Comparison of ENCODE assay signal across 12 cellular contexts in genomic region chr19:38270587-38271167, GRCh38. TPM values are rescaled to one million over a fixed set of nuclear protein-coding genes. Genes with fewer than 3 reads are reported as not detected.
DNase-seq lines count a peak whose midpoint lies in the region; ATAC-seq and TF ChIP-seq lines count a peak whose summit lies in the region.
"Had no signal": no experiment of that assay in that cellular context is flagged by ENCODE, and none has a peak within 500 bp of the region (broad histone marks: within the 10 kb centered on the region; RNA-seq: fewer than 3 reads in every experiment).

No MANE protein-coding gene starts in this region.

- ATAC-seq in HCT116 (no peak), GM19455 (IDR thresholded peaks at IDR 0.05; ENCODE audit: unreplicated experiment) (no peak)
- ATAC-seq: stimulated activated naive B cell treated with anti-CD40 and anti-IgM and Interleukin-4, amounts not matched to agents 10 μg/mL and 1 μg/mL and 100 μg/mL, for 72 hours had no signal

- TF ChIP-seq POLR2A in HCT116 (IDR thresholded peaks at IDR 0.05; ENCODE audit: borderline replicate concordance, extremely low read depth, insufficient read depth, insufficient read length) = no peak

- H3K4me1 ChIP-seq in HCT116 (ENCODE audit: control insufficient read depth in 1 of 2, insufficient read depth in 2 of 2, low read length in 2 of 2) = peaks cover 50 to 66% of the 10 kb centered on the region in 2 experiments
- peaks cover 23% of the 10 kb centered on the region for H3K4me1 ChIP-seq in smooth muscle cell (ENCODE audit: low read depth)
- H3K4me1 ChIP-seq in colonic mucosa = peaks cover 23% of the 10 kb centered on the region

- POLR2A ChIA-PET in HCT116 (lab: Charles Lee) = no interaction called here

- H3F3A ChIP-seq in smooth muscle cell (ENCODE audit: low read depth) = peaks cover 17% of the 10 kb centered on the region

- H3K9me3 Mint-ChIP-seq in dendritic cell treated with granulocyte-macrophage colony-stimulating factor and Interleukin-4, amounts not matched to agents 40 ng/mL and 50 ng/mL, for 4 days = no peaks in the 10 kb centered on the region
- H3K9me3 Mint-ChIP-seq: naive B cell; stimulated activated naive B cell treated with anti-CD40 and anti-IgM and Interleukin-4, amounts not matched to agents 10 μg/mL and 1 μg/mL and 100 μg/mL, for 72 hours had no signal

- no peaks in the 10 kb centered on the region for H3K27me3 ChIP-seq in HCT116 (ENCODE audit: insufficient read depth, low read length)
- H3K27me3 ChIP-seq in smooth muscle cell (ENCODE audit: low read depth) = no peaks in the 10 kb centered on the region
- H3K27me3 ChIP-seq in colonic mucosa = no peaks in the 10 kb centered on the region

- H4K20me1 ChIP-seq in HCT116 (ENCODE audit: insufficient read depth) = no peaks in the 10 kb centered on the region; the same call in 1 of the 2 replicates
- H4K20me1 ChIP-seq in smooth muscle cell (ENCODE audit: low read depth) = peaks cover 65% of the 10 kb centered on the region

- no peaks in the 10 kb centered on the region for H3K27me3 Mint-ChIP-seq in dendritic cell treated with granulocyte-macrophage colony-stimulating factor and Interleukin-4, amounts not matched to agents 40 ng/mL and 50 ng/mL, for 4 days
- H3K27me3 Mint-ChIP-seq: naive B cell; stimulated activated naive B cell treated with anti-CD40 and anti-IgM and Interleukin-4, amounts not matched to agents 10 μg/mL and 1 μg/mL and 100 μg/mL, for 72 hours had no signal

- peaks cover 92% of the 10 kb centered on the region for H3K4me1 Mint-ChIP-seq in dendritic cell treated with granulocyte-macrophage colony-stimulating factor and Interleukin-4, amounts not matched to agents 40 ng/mL and 50 ng/mL, for 4 days (ENCODE audit: low read depth)

- peak overlapping the region; percentile 6 for H3K27ac Mint-ChIP-seq in dendritic cell treated with granulocyte-macrophage colony-stimulating factor and Interleukin-4, amounts not matched to agents 40 ng/mL and 50 ng/mL, for 4 days
- H3K27ac Mint-ChIP-seq: naive B cell; stimulated activated naive B cell treated with anti-CD40 and anti-IgM and Interleukin-4, amounts not matched to agents 10 μg/mL and 1 μg/mL and 100 μg/mL, for 72 hours had no signal

- CTCF ChIA-PET in HCT116 (lab: Charles Lee) = interaction anchor here (1.6 kb wide), 1 partner anchor 128 kb away, joined by 3 read pairs; no protein-coding TSS in a partner anchor

- H3K36me3 ChIP-seq in HCT116 (ENCODE audit: control insufficient read depth in 1 of 2, insufficient read depth in 2 of 2, low read length in 2 of 2) (peaks cover 0 to 9% of the 10 kb centered on the region in 2 experiments; a peak in 2 of 4 replicates), smooth muscle cell (ENCODE audit: low read depth) (no peaks in the 10 kb centered on the region), colonic mucosa (no peaks in the 10 kb centered on the region)

- no peak overlapping the region for H3K4me3 ChIP-seq in HCT116 (replicated peaks in 1 of 2; ENCODE audit: low read depth in 1 of 2, low read length in 2 of 2)
- H3K4me3 ChIP-seq in smooth muscle cell = no peak overlapping the region
- H3K4me3 ChIP-seq in colonic mucosa = no peak overlapping the region

- H3K4me2 ChIP-seq in HCT116 (ENCODE audit: low read length) (peak overlapping the region; percentile 7), smooth muscle cell (peak overlapping the region; percentile 60)

- H3K36me3 Mint-ChIP-seq in dendritic cell treated with granulocyte-macrophage colony-stimulating factor and Interleukin-4, amounts not matched to agents 40 ng/mL and 50 ng/mL, for 4 days (ENCODE audit: low read depth) = peaks cover 92% of the 10 kb centered on the region
- H3K36me3 Mint-ChIP-seq: naive B cell had no signal

- H3K9ac ChIP-seq in HCT116 (ENCODE audit: low read length) (peak overlapping the region; percentile 13; the same call in 1 of the 2 replicates), smooth muscle cell (ENCODE audit: low read depth) (no peak overlapping the region), colonic mucosa (ENCODE audit: low read depth in 2 of 2, low read length in 2 of 2) (no peak overlapping the region)

- H3K9me3 ChIP-seq in HCT116 (ENCODE audit: control insufficient read depth in 1 of 2, insufficient read depth in 1 of 2, low read depth in 1 of 2, low read length in 2 of 2) (no peaks in the 10 kb centered on the region), smooth muscle cell (replicated peaks; ENCODE audit: low read depth) (no peaks in the 10 kb centered on the region), colonic mucosa (no peaks in the 10 kb centered on the region)

- no peak for TF ChIP-seq RAD21 in HCT116 (IDR thresholded peaks at IDR 0.05; ENCODE audit: low read depth)

- 36% methylated on average over 5 of the region's 5 CpGs for WGBS in smooth muscle cell (ENCODE audit: low lambda C conversion rate)

- BruUV-seq in HCT116 (replicated peaks; lab: Mats Ljungman, UMichigan) = no TSS peak

- TF ChIP-seq CTCF in HCT116 (IDR thresholded peaks at IDR 0.05 in 2 of 3, conservative IDR thresholded peaks at IDR 0.05 in 1 of 3; ENCODE audit: borderline replicate concordance in 1 of 3, insufficient read depth in 1 of 3, low read depth in 2 of 3, low read length in 2 of 3) (no peak), smooth muscle cell (IDR thresholded peaks at IDR 0.05; ENCODE audit: borderline replicate concordance, insufficient read depth, poor library complexity, severe bottlenecking) (no peak), colonic mucosa (IDR thresholded peaks at IDR 0.05) (no peak)

- H2AFZ ChIP-seq in HCT116 (ENCODE audit: low read depth, low read length, poor library complexity, severe bottlenecking) (no peak overlapping the region), smooth muscle cell (ENCODE audit: low read depth) (no peak overlapping the region)

- no peaks in the 10 kb centered on the region for H3K9me2 ChIP-seq in HCT116 (ENCODE audit: insufficient read depth)

- H3K79me2 ChIP-seq in HCT116 (ENCODE audit: insufficient read depth, low read length) = peaks cover 100% of the 10 kb centered on the region
- H3K79me2 ChIP-seq in smooth muscle cell (ENCODE audit: low read depth) = peaks cover 63% of the 10 kb centered on the region

- intact Hi-C loops in HCT116 (cut with micrococcal nuclease) (no loop called here), colonic mucosa (cut with DNase I) (no loop called here)
- intact Hi-C loops in dendritic cell treated with granulocyte-macrophage colony-stimulating factor and Interleukin-4, amounts not matched to agents 40 ng/mL and 50 ng/mL, for 4 days (cut with micrococcal nuclease) = no loop called here

- no peak overlapping the region for H3K4me3 Mint-ChIP-seq in dendritic cell treated with granulocyte-macrophage colony-stimulating factor and Interleukin-4, amounts not matched to agents 40 ng/mL and 50 ng/mL, for 4 days
- H3K4me3 Mint-ChIP-seq: naive B cell had no signal

- RAD21 ChIA-PET in HCT116 (lab: Charles Lee; ENCODE audit: low non-redundant PET in 1 of 2, low total read pairs in 2 of 2, uncharacterized antibody in 2 of 2, unreplicated experiment in 2 of 2) = no interaction called here

- H3K27ac ChIP-seq in HCT116 (ENCODE audit: low read depth, low read length) (peak overlapping the region; percentile 31), smooth muscle cell (ENCODE audit: low read depth) (peak overlapping the region; percentile 67), colonic mucosa (no peak overlapping the region)

- DNase-seq in HCT116 (ENCODE audit: low read depth, low spot score) (no peak), OCI-M1 (lab: John Stamatoyannopoulos, UW) (peak; percentile 65), smooth muscle cell (lab: John Stamatoyannopoulos, UW; ENCODE audit: unreplicated experiment) (no peak), colonic mucosa (no peak), HuH-7.5 (ENCODE audit: low spot score) (no peak)
- DNase-seq: activated T-cell treated with anti-CD3 and anti-CD28 coated beads, Interleukin-2, amount 50 U/mL, for 1 hour; DMS53; naive B cell; NCI-H187 treated with DMSO at 0.1 percent for 48 hours; stimulated activated naive B cell treated with anti-CD40 and anti-IgM and Interleukin-4, amounts not matched to agents 10 μg/mL and 1 μg/mL and 100 μg/mL, for 72 hours had no signal

TF ChIP-seq in HCT116, 20 proteins besides CTCF, POLR2A, EP300 and RAD21 (continues in another document):
- TF ChIP-seq MAX (IDR thresholded peaks at IDR 0.05) (no peak), YY1 (IDR thresholded peaks at IDR 0.05; ENCODE audit: extremely low read depth, insufficient replicate concordance, low read depth, low read length) (no peak), JUND (IDR thresholded peaks at IDR 0.05) (no peak), FOSL1 (IDR thresholded peaks at IDR 0.05; ENCODE audit: low read depth) (no peak), ELF1 (IDR thresholded peaks at IDR 0.05; ENCODE audit: borderline replicate concordance, low read depth) (no peak), CBX3 (IDR thresholded peaks at IDR 0.05; ENCODE audit: low read depth) (no peak), TCF7L2 (IDR thresholded peaks at IDR 0.05; ENCODE audit: borderline replicate concordance, extremely low read depth, insufficient read depth, insufficient read length) (no peak)

RNA-seq across cellular contexts. Expression of gene SPINT2, which starts 6.3 kb away (rescaled TPM):
- total RNA-seq in HCT116 (2021; ENCODE audit: unreplicated experiment) (500 TPM), smooth muscle cell (153 and 157 TPM in 2 replicates), colonic mucosa (100 to 1,000 TPM; 790 to 935 TPM)
- polyA plus RNA-seq in HCT116 (2012) = 492 and 532 TPM in 2 replicates
- 201 and 453 TPM in 2 replicates for polyA plus RNA-seq in smooth muscle cell

RNA-seq across cellular contexts. Expression of gene PPP1R14A, which starts 14.5 kb away (rescaled TPM):
- 0.84 TPM for total RNA-seq in HCT116 (2021; ENCODE audit: unreplicated experiment)
- not detected in 2 replicates for polyA plus RNA-seq in HCT116 (2012)
- 4.0 and 8.1 TPM in 2 replicates for total RNA-seq in smooth muscle cell
- polyA plus RNA-seq in smooth muscle cell = 88.4 and 89.7 TPM in 2 replicates
- total RNA-seq in colonic mucosa = 10 to 100 TPM; 11.0 to 27.8 TPM

RNA-seq across cellular contexts. Expression of gene C19orf33, which starts 33.4 kb away (rescaled TPM):
- total RNA-seq in HCT116 (2021; ENCODE audit: unreplicated experiment) (135 TPM), smooth muscle cell (97.5 and 136 TPM in 2 replicates), colonic mucosa (100 to 1,000 TPM; 111 to 159 TPM)
- polyA plus RNA-seq in HCT116 (2012) = 383 and 389 TPM in 2 replicates
- 22.1 and 96.5 TPM in 2 replicates for polyA plus RNA-seq in smooth muscle cell

RNA-seq across cellular contexts. Expression of gene YIF1B, which starts 45.1 kb away (rescaled TPM):
- total RNA-seq in HCT116 (2021; ENCODE audit: unreplicated experiment) = 67.5 TPM
- polyA plus RNA-seq in HCT116 (2012) = 109 and 112 TPM in 2 replicates
- total RNA-seq in smooth muscle cell = 80.1 and 87.5 TPM in 2 replicates
- polyA plus RNA-seq in smooth muscle cell = 185 and 216 TPM in 2 replicates
- total RNA-seq in colonic mucosa = 10 to 100 TPM; 28.8 to 58.3 TPM

RNA-seq across cellular contexts. Expression of gene DPF1, which starts 46.7 kb away (rescaled TPM):
- total RNA-seq in HCT116 (2021; ENCODE audit: unreplicated experiment) (9.7 TPM), smooth muscle cell (0.27 TPM in 1 of 2 replicates, not detected in the other), colonic mucosa (not detected)
- polyA plus RNA-seq in HCT116 (2012) = 4.6 and 6.6 TPM in 2 replicates
- 2.4 and 3.1 TPM in 2 replicates for polyA plus RNA-seq in smooth muscle cell
